Comparison of ENCODE assay signal across 19 cellular contexts in genomic region chr3:66592061-66592875, GRCh38.
A peak's percentile ranks its signal among the peaks of the same experiment; 100 is the strongest.
DNase-seq lines count a peak whose midpoint lies in the region; ATAC-seq, FAIRE-seq and TF ChIP-seq lines count a peak whose summit lies in the region.
"Had no signal": no experiment of that assay in that cellular context is flagged by ENCODE, and none has a peak within 500 bp of the region (broad histone marks: within the 10 kb centered on the region; RNA-seq: fewer than 3 reads in every experiment).

No MANE protein-coding gene starts in this region.

- no peak overlapping the region for H3K4me3 ChIP-seq in NT2/D1 (ENCODE audit: insufficient read length, low read depth)
- no peak overlapping the region for H3K4me3 ChIP-seq in ectodermal cell (ENCODE audit: insufficient read depth, low read depth, low read length)
- no peak overlapping the region for H3K4me3 ChIP-seq in pancreas
- no peak overlapping the region for H3K4me3 ChIP-seq in Caco-2 (ENCODE audit: low read depth, low read length)
- H3K4me3 ChIP-seq: thyroid gland had no signal

- no peak for TF ChIP-seq CTCF in mesothelial cell of epicardium (IDR thresholded peaks at IDR 0.05; ENCODE audit: unreplicated experiment)
- no peak for TF ChIP-seq CTCF in type B pancreatic cell (conservative IDR thresholded peaks at IDR 0.05)
- no peak for TF ChIP-seq CTCF in pancreas (IDR thresholded peaks at IDR 0.05)
- TF ChIP-seq CTCF in Caco-2 (IDR thresholded peaks at IDR 0.05; ENCODE audit: insufficient read depth in 1 of 2, low read depth in 1 of 2, low read length in 1 of 2, severe bottlenecking in 1 of 2, unreplicated experiment in 1 of 2): no peak

- H3K4me3 Mint-ChIP-seq in mesothelial cell of epicardium (peak overlapping the region; percentile 20), type B pancreatic cell (peak overlapping the region; percentile 18), Caco-2 (ENCODE audit: unreplicated experiment) (no peak overlapping the region)
- H3K4me3 Mint-ChIP-seq: activated CD4-positive, alpha-beta T cell treated with anti-CD3 and anti-CD28 coated beads, Interleukin-2, amount 10 ng/mL, durations not matched to agents 7 days and 5 days; natural killer cell; stimulated activated memory B cell treated with anti-CD40 and anti-IgM and Interleukin-4, amounts not matched to agents 10 μg/mL and 1 μg/mL and 100 μg/mL, for 72 hours had no signal

- peaks cover 5% of the 10 kb centered on the region for H3K9me3 Mint-ChIP-seq in mesothelial cell of epicardium
- H3K9me3 Mint-ChIP-seq in type B pancreatic cell: no peaks in the 10 kb centered on the region
- no peaks in the 10 kb centered on the region for H3K9me3 Mint-ChIP-seq in Caco-2 (ENCODE audit: unreplicated experiment)
- H3K9me3 Mint-ChIP-seq: activated CD4-positive, alpha-beta T cell treated with anti-CD3 and anti-CD28 coated beads, Interleukin-2, amount 10 ng/mL, durations not matched to agents 7 days and 5 days; natural killer cell; stimulated activated memory B cell treated with anti-CD40 and anti-IgM and Interleukin-4, amounts not matched to agents 10 μg/mL and 1 μg/mL and 100 μg/mL, for 72 hours had no signal

- ATAC-seq in pancreas: no peak
- ATAC-seq in GM18519 (IDR thresholded peaks at IDR 0.05; ENCODE audit: low FRiP score, unreplicated experiment): no peak
- ATAC-seq: natural killer cell; stimulated activated memory B cell treated with anti-CD40 and anti-IgM and Interleukin-4, amounts not matched to agents 10 μg/mL and 1 μg/mL and 100 μg/mL, for 72 hours had no signal

- POLR2A ChIA-PET in Caco-2 (lab: Charles Lee): no interaction called here

- no peak for FAIRE-seq in pancreas (lab: Jason Lieb, UNC)
- FAIRE-seq: colon, endometrium had no signal

- H3K4me1 ChIP-seq in NT2/D1 (ENCODE audit: insufficient read depth, insufficient read length): peaks cover 4% of the 10 kb centered on the region
- H3K4me1 ChIP-seq in ectodermal cell (ENCODE audit: control insufficient read depth, insufficient read depth, low read length): peaks cover 31% of the 10 kb centered on the region
- H3K4me1 ChIP-seq in pancreas: no peaks in the 10 kb centered on the region
- peaks cover 7% of the 10 kb centered on the region for H3K4me1 ChIP-seq in Caco-2
- H3K4me1 ChIP-seq: thyroid gland had no signal

- H3K36me3 Mint-ChIP-seq in mesothelial cell of epicardium (no peaks in the 10 kb centered on the region), type B pancreatic cell (no peaks in the 10 kb centered on the region), Caco-2 (ENCODE audit: insufficient read depth, unreplicated experiment) (no peaks in the 10 kb centered on the region)
- H3K36me3 Mint-ChIP-seq: natural killer cell; stimulated activated memory B cell treated with anti-CD40 and anti-IgM and Interleukin-4, amounts not matched to agents 10 μg/mL and 1 μg/mL and 100 μg/mL, for 72 hours had no signal

- H3K9ac ChIP-seq in NT2/D1 (ENCODE audit: insufficient read length, low read depth): peak overlapping the region; percentile 52

- H3K27me3 Mint-ChIP-seq in mesothelial cell of epicardium (ENCODE audit: low read depth) (no peaks in the 10 kb centered on the region), type B pancreatic cell (peaks cover 17% of the 10 kb centered on the region), Caco-2 (ENCODE audit: insufficient read depth, unreplicated experiment) (no peaks in the 10 kb centered on the region)

- CTCF ChIA-PET in Caco-2 (lab: Charles Lee): no interaction called here

- H3K27me3 ChIP-seq in NT2/D1 (ENCODE audit: insufficient read depth, insufficient read length): no peaks in the 10 kb centered on the region
- H3K27me3 ChIP-seq in ectodermal cell (ENCODE audit: control insufficient read depth, insufficient read depth, low read length, poor library complexity, severe bottlenecking): no peaks in the 10 kb centered on the region
- no peaks in the 10 kb centered on the region for H3K27me3 ChIP-seq in pancreas
- no peaks in the 10 kb centered on the region for H3K27me3 ChIP-seq in Caco-2 (replicated peaks; ENCODE audit: control insufficient read depth, insufficient read depth, low read length)
- H3K27me3 ChIP-seq: thyroid gland had no signal

- peaks cover 16% of the 10 kb centered on the region for H3K4me1 Mint-ChIP-seq in mesothelial cell of epicardium
- H3K4me1 Mint-ChIP-seq in type B pancreatic cell (ENCODE audit: unreplicated experiment): peaks cover 28% of the 10 kb centered on the region
- peaks cover 6% of the 10 kb centered on the region for H3K4me1 Mint-ChIP-seq in Caco-2 (ENCODE audit: low read depth, unreplicated experiment)
- H3K4me1 Mint-ChIP-seq: activated CD4-positive, alpha-beta T cell treated with anti-CD3 and anti-CD28 coated beads, Interleukin-2, amount 10 ng/mL, durations not matched to agents 7 days and 5 days; natural killer cell; stimulated activated memory B cell treated with anti-CD40 and anti-IgM and Interleukin-4, amounts not matched to agents 10 μg/mL and 1 μg/mL and 100 μg/mL, for 72 hours had no signal

- H3K36me3 ChIP-seq in NT2/D1 (ENCODE audit: insufficient read depth, insufficient read length, low read length) (no peaks in the 10 kb centered on the region), ectodermal cell (ENCODE audit: control insufficient read depth, insufficient read depth, low read length) (no peaks in the 10 kb centered on the region), pancreas (no peaks in the 10 kb centered on the region), Caco-2 (ENCODE audit: control insufficient read depth, insufficient read depth, low read length) (no peaks in the 10 kb centered on the region)
- H3K36me3 ChIP-seq: thyroid gland had no signal

- DNase-seq in NT2/D1 (ENCODE audit: low read depth, low spot score) (peak; percentile 76), mesothelial cell of epicardium (ENCODE audit: low spot score in 2 of 2, unreplicated experiment in 2 of 2) (no peak), type B pancreatic cell (ENCODE audit: extremely low spot score, unreplicated experiment) (no peak), pancreas (no peak), Caco-2 (no peak)
- DNase-seq: activated CD4-positive, alpha-beta T cell treated with anti-CD3 and anti-CD28 coated beads, Interleukin-2, amount 10 ng/mL, durations not matched to agents 7 days and 5 days; activated CD8-positive, alpha-beta memory T cell treated with anti-CD3 and anti-CD28 coated beads, Interleukin-2, amount 50 U/mL, for 48 hours; activated gamma-delta T cell; AML-193; mammary epithelial cell; natural killer cell; NCI-H1092; NCI-H524; thyroid gland had no signal

- intact Hi-C loops in pancreas (cut with DNase I): no loop called here
- intact Hi-C loops in Caco-2 (cut with micrococcal nuclease; ENCODE audit: unreplicated experiment): no loop called here

- peak overlapping the region; percentile 54 for H3K27ac Mint-ChIP-seq in mesothelial cell of epicardium
- H3K27ac Mint-ChIP-seq in type B pancreatic cell: no peak overlapping the region
- H3K27ac Mint-ChIP-seq in Caco-2 (ENCODE audit: unreplicated experiment): no peak overlapping the region
- H3K27ac Mint-ChIP-seq: activated CD4-positive, alpha-beta T cell treated with anti-CD3 and anti-CD28 coated beads, Interleukin-2, amount 10 ng/mL, durations not matched to agents 7 days and 5 days; natural killer cell; stimulated activated memory B cell treated with anti-CD40 and anti-IgM and Interleukin-4, amounts not matched to agents 10 μg/mL and 1 μg/mL and 100 μg/mL, for 72 hours had no signal

- no TSS peak for BruUV-seq in Caco-2 (replicated peaks; lab: Mats Ljungman, UMichigan)

- H3K27ac ChIP-seq in ectodermal cell (ENCODE audit: insufficient read depth, low read depth, low read length, poor library complexity, severe bottlenecking) (peak overlapping the region; percentile 93), pancreas (no peak overlapping the region)
- H3K27ac ChIP-seq: thyroid gland had no signal

- WGBS in ectodermal cell, 2 experiments: 35 to 43% methylated on average over 9 to 10 of the region's 10 CpGs
- WGBS in pancreas, 2 donors: 93% methylated on average over 10 of the region's 10 CpGs

- H3K9me3 ChIP-seq in NT2/D1 (ENCODE audit: insufficient read depth, low read length) (no peaks in the 10 kb centered on the region), ectodermal cell (ENCODE audit: control insufficient read depth, low read length) (no peaks in the 10 kb centered on the region), pancreas (no peaks in the 10 kb centered on the region), Caco-2 (no peaks in the 10 kb centered on the region)
- H3K9me3 ChIP-seq: thyroid gland had no signal
